Comparison of ENCODE assay signal across 1 cellular context in the genomic region with DNA sequence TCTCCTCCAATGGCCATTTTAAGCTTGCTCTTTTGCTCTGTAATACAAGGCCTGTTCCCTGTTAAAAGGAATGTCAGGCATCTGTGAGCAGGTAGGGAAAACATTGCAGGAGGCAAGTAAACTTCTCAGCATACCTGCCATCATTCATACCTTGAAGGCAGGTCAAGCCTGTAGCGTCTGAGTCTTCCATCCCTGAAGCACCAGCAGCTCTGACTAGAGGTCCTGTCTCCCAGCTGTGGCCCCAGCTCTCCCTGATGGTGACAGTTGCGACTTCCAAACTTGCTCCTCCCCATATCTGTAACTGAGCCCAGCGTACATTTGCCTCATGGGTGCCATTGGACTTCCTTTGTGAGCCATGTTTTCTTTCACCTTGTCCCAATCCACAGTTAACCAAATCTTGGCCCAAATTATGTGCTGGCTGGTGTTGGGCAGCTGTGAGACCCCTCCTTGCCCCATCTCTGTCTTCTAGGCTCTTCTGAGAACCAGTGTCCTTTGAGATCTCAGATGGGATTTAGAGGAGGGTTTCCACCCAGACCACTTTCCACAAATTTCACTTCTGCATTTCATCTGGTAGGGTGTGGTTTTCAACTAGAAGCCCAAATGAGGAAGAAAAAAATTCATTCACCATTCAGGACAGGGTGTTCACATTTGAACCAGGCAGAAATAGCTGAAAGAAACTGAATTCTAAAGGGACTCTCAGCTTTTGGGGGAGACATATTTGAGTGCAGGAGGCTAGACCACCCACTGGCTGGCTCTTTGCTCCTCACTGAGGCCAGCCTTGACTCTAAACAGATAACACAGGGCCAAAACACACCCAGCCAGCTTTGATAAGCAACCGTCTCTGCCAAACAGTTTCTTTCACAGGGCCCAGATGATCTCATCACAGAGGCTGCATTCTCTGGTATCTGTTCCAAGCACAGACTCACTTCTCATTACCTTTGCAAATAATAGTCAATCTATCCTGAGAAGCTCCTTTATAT.
A peak's percentile ranks its signal among the peaks of the same experiment; 100 is the strongest.
TF ChIP-seq lines count a peak whose summit lies in the region.

No MANE protein-coding gene starts in this region.

TF ChIP-seq in K562, 482 proteins besides CTCF, POLR2A, EP300 and RAD21 (continued from another document and continues in another):
- TF ChIP-seq, protein P1, sequence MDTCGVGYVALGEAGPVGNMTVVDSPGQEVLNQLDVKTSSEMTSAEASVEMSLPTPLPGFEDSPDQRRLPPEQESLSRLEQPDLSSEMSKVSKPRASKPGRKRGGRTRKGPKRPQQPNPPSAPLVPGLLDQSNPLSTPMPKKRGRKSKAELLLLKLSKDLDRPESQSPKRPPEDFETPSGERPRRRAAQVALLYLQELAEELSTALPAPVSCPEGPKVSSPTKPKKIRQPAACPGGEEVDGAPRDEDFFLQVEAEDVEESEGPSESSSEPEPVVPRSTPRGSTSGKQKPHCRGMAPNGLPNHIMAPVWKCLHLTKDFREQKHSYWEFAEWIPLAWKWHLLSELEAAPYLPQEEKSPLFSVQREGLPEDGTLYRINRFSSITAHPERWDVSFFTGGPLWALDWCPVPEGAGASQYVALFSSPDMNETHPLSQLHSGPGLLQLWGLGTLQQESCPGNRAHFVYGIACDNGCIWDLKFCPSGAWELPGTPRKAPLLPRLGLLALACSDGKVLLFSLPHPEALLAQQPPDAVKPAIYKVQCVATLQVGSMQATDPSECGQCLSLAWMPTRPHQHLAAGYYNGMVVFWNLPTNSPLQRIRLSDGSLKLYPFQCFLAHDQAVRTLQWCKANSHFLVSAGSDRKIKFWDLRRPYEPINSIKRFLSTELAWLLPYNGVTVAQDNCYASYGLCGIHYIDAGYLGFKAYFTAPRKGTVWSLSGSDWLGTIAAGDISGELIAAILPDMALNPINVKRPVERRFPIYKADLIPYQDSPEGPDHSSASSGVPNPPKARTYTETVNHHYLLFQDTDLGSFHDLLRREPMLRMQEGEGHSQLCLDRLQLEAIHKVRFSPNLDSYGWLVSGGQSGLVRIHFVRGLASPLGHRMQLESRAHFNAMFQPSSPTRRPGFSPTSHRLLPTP (IDR thresholded peaks at IDR 0.05; ENCODE audit: borderline replicate concordance, extremely low read depth, insufficient read length), result no peak
- TF ChIP-seq BMI1 (IDR thresholded peaks at IDR 0.05; ENCODE audit: low read length) (no peak), HMGN3 (IDR thresholded peaks at IDR 0.05; ENCODE audit: borderline replicate concordance, extremely low read depth, insufficient read length, low read depth, low read length) (no peak), BRCA1 (IDR thresholded peaks at IDR 0.05) (no peak), BRCA1 (CRISPR knock-in tag; IDR thresholded peaks at IDR 0.05) (no peak), SMAD4 (CRISPR knock-in tag; conservative IDR thresholded peaks at IDR 0.05) (peak; percentile 77), MEIS2 (IDR thresholded peaks at IDR 0.05; ENCODE audit: partially characterized antibody) (no peak), ATF7 (IDR thresholded peaks at IDR 0.05) (peak; percentile 94), HIVEP1 (CRISPR knock-in tag; IDR thresholded peaks at IDR 0.05) (no peak), ZBED1 (IDR thresholded peaks at IDR 0.05) (no peak), GATAD2B (IDR thresholded peaks at IDR 0.05; ENCODE audit: borderline replicate concordance) (no peak), ELF4 (CRISPR knock-in tag; IDR thresholded peaks at IDR 0.05) (no peak), THRA (IDR thresholded peaks at IDR 0.05) (no peak), ZNF717 (CRISPR knock-in tag; IDR thresholded peaks at IDR 0.05) (no peak), ZNF217 (CRISPR knock-in tag; IDR thresholded peaks at IDR 0.05) (no peak), BRF1 (IDR thresholded peaks at IDR 0.05; ENCODE audit: borderline replicate concordance, extremely low read depth, insufficient read length) (no peak), ZSCAN29 (IDR thresholded peaks at IDR 0.05) (no peak), BCOR (IDR thresholded peaks at IDR 0.05) (no peak), SLC30A9 (CRISPR knock-in tag; IDR thresholded peaks at IDR 0.05) (no peak), ADNP (tag; IDR thresholded peaks at IDR 0.05) (no peak; the same call in 1 of the 2 replicates), IFI16 (CRISPR knock-in tag; IDR thresholded peaks at IDR 0.05) (no peak), DLX4 (CRISPR knock-in tag; IDR thresholded peaks at IDR 0.05) (no peak), NRF1 (conservative IDR thresholded peaks at IDR 0.05 in 1 of 2, IDR thresholded peaks at IDR 0.05 in 1 of 2) (no peak), CSDE1 (IDR thresholded peaks at IDR 0.05) (no peak), PTBP1 (IDR thresholded peaks at IDR 0.05; ENCODE audit: low read depth, low read length) (no peak), NR1H2 (CRISPR knock-in tag; IDR thresholded peaks at IDR 0.05) (no peak), ZKSCAN8 (CRISPR knock-in tag; IDR thresholded peaks at IDR 0.05) (0 out of 2 replicates have a peak, but pooled peaks have one; percentile 64)
- TF ChIP-seq, protein P2, sequence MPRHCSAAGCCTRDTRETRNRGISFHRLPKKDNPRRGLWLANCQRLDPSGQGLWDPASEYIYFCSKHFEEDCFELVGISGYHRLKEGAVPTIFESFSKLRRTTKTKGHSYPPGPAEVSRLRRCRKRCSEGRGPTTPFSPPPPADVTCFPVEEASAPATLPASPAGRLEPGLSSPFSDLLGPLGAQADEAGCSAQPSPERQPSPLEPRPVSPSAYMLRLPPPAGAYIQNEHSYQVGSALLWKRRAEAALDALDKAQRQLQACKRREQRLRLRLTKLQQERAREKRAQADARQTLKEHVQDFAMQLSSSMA (CRISPR knock-in tag; IDR thresholded peaks at IDR 0.05), result no peak
- TF ChIP-seq, protein P3, sequence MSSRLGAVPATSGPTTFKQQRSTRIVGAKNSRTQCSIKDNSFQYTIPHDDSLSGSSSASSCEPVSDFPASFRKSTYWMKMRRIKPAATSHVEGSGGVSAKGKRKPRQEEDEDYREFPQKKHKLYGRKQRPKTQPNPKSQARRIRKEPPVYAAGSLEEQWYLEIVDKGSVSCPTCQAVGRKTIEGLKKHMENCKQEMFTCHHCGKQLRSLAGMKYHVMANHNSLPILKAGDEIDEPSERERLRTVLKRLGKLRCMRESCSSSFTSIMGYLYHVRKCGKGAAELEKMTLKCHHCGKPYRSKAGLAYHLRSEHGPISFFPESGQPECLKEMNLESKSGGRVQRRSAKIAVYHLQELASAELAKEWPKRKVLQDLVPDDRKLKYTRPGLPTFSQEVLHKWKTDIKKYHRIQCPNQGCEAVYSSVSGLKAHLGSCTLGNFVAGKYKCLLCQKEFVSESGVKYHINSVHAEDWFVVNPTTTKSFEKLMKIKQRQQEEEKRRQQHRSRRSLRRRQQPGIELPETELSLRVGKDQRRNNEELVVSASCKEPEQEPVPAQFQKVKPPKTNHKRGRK (tag; IDR thresholded peaks at IDR 0.05), result no peak
- TF ChIP-seq, protein P4, sequence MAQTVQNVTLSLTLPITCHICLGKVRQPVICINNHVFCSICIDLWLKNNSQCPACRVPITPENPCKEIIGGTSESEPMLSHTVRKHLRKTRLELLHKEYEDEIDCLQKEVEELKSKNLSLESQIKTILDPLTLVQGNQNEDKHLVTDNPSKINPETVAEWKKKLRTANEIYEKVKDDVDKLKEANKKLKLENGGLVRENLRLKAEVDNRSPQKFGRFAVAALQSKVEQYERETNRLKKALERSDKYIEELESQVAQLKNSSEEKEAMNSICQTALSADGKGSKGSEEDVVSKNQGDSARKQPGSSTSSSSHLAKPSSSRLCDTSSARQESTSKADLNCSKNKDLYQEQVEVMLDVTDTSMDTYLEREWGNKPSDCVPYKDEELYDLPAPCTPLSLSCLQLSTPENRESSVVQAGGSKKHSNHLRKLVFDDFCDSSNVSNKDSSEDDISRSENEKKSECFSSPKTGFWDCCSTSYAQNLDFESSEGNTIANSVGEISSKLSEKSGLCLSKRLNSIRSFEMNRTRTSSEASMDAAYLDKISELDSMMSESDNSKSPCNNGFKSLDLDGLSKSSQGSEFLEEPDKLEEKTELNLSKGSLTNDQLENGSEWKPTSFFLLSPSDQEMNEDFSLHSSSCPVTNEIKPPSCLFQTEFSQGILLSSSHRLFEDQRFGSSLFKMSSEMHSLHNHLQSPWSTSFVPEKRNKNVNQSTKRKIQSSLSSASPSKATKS (CRISPR knock-in tag; IDR thresholded peaks at IDR 0.05), result no peak
- TF ChIP-seq, protein P5, sequence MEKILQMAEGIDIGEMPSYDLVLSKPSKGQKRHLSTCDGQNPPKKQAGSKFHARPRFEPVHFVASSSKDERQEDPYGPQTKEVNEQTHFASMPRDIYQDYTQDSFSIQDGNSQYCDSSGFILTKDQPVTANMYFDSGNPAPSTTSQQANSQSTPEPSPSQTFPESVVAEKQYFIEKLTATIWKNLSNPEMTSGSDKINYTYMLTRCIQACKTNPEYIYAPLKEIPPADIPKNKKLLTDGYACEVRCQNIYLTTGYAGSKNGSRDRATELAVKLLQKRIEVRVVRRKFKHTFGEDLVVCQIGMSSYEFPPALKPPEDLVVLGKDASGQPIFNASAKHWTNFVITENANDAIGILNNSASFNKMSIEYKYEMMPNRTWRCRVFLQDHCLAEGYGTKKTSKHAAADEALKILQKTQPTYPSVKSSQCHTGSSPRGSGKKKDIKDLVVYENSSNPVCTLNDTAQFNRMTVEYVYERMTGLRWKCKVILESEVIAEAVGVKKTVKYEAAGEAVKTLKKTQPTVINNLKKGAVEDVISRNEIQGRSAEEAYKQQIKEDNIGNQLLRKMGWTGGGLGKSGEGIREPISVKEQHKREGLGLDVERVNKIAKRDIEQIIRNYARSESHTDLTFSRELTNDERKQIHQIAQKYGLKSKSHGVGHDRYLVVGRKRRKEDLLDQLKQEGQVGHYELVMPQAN (IDR thresholded peaks at IDR 0.05; ENCODE audit: borderline replicate concordance), result no peak
- TF ChIP-seq, protein P6, sequence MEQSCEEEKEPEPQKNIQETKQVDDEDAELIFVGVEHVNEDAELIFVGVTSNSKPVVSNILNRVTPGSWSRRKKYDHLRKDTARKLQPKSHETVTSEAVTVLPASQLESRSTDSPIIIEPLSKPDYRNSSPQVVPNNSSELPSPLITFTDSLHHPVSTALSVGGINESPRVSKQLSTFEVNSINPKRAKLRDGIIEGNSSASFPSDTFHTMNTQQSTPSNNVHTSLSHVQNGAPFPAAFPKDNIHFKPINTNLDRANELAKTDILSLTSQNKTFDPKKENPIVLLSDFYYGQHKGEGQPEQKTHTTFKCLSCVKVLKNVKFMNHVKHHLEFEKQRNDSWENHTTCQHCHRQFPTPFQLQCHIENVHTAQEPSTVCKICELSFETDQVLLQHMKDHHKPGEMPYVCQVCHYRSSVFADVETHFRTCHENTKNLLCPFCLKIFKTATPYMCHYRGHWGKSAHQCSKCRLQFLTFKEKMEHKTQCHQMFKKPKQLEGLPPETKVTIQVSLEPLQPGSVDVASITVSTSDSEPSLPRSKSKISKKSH (CRISPR knock-in tag; IDR thresholded peaks at IDR 0.05), result no peak
- TF ChIP-seq, protein P7, sequence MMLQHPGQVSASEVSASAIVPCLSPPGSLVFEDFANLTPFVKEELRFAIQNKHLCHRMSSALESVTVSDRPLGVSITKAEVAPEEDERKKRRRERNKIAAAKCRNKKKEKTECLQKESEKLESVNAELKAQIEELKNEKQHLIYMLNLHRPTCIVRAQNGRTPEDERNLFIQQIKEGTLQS (IDR thresholded peaks at IDR 0.05), result peak; percentile 94
- TF ChIP-seq, protein P7 (CRISPR knock-in tag; conservative IDR thresholded peaks at IDR 0.05), result peak; percentile 47; the same call in 1 of the 2 replicates
- TF ChIP-seq, protein P8, sequence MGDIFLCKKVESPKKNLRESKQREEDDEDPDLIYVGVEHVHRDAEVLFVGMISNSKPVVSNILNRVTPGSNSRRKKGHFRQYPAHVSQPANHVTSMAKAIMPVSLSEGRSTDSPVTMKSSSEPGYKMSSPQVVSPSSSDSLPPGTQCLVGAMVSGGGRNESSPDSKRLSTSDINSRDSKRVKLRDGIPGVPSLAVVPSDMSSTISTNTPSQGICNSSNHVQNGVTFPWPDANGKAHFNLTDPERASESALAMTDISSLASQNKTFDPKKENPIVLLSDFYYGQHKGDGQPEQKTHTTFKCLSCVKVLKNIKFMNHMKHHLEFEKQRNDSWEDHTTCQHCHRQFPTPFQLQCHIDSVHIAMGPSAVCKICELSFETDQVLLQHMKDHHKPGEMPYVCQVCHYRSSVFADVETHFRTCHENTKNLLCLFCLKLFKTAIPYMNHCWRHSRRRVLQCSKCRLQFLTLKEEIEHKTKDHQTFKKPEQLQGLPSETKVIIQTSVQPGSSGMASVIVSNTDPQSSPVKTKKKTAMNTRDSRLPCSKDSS (IDR thresholded peaks at IDR 0.05; ENCODE audit: low read depth, partially characterized antibody), result no peak
- TF ChIP-seq, protein P9, sequence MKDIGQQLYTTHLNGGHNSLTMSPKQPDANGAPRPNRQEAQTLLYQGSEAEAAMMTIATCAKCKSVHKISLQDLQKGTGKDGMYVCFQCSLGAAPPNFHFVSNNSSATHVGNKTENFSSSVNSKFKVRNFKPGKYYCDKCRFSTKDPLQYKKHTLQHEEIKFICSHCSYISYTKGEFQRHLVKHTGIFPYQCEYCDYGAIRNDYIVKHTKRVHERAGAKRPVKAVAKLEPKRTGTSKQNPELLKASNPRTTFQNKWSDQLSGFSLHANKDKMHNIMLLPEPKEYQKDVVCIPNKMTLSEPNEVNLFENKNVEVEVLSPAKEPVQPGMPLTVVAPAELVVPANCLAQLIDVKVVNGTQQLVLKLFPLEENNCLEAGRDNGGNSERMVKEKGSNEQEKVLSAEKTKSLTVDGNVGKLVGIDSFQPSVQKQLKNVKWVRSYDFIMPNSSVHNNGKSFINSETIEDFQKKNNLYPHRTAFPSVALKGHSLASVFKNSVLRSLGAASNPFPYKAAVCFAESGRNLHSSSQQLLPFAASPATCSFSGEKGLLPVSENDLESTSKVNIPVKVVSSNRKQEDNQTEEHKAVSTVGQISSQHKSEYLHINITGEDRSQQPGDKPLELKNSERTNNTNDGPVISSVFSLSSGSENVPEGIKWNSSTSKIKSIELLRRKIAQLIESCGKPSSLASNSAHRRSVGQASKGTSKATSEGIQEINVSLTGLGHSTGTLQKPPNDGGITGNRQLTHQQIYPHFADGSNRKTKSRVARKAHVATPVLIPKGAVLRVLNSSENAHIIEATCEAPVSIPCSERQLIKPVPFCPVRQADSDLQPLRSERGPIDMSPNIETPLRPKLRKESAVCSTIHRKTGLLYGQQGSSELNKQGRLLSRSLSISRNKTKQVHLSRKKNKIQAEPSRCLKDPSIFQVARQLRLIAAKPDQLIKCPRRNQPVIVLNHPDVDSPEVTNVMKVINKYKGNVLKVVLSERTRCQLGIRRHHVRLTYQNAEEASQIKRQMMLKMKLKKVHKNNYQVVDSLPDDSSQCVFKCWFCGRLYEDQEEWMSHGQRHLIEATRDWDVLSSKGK (CRISPR knock-in tag; IDR thresholded peaks at IDR 0.05), result no peak
- TF ChIP-seq, protein P10, sequence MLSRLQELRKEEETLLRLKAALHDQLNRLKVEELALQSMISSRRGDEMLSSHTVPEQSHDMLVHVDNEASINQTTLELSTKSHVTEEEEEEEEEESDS (CRISPR knock-in tag; IDR thresholded peaks at IDR 0.05), result no peak
